Comparison of ENCODE assay signal across 2 cellular contexts in genomic region chr11:111607751-111608150, GRCh38.
TF ChIP-seq lines count a peak whose summit lies in the region.

No MANE protein-coding gene starts in this region.

TF ChIP-seq in HEK293, 187 proteins besides CTCF, POLR2A, EP300 and RAD21 (continued from another document):
- peak; percentile 41; the same call in 1 of the 2 replicates for TF ChIP-seq PRDM6 (tag by site-specific recombination; IDR thresholded peaks at IDR 0.05)

TF ChIP-seq in IMR-90, 13 proteins besides CTCF, POLR2A, EP300 and RAD21 (continued from another document):
- TF ChIP-seq MXI1 (IDR thresholded peaks at IDR 0.05; ENCODE audit: borderline replicate concordance, low read depth, low read length): no peak
- no peak for TF ChIP-seq ELK1 (IDR thresholded peaks at IDR 0.05; ENCODE audit: borderline replicate concordance, low read depth, low read length)
- TF ChIP-seq SMC3 (IDR thresholded peaks at IDR 0.05; ENCODE audit: low read depth, low read length): no peak
- no peak for TF ChIP-seq BHLHE40 (IDR thresholded peaks at IDR 0.05; ENCODE audit: low read depth, low read length)
- TF ChIP-seq CHD1 (IDR thresholded peaks at IDR 0.05; ENCODE audit: low read depth, low read length): no peak
- no peak for TF ChIP-seq MAFK (IDR thresholded peaks at IDR 0.05; ENCODE audit: low read depth, low read length)
- TF ChIP-seq RCOR1 (IDR thresholded peaks at IDR 0.05; ENCODE audit: insufficient replicate concordance, low read length): no peak
- no peak for TF ChIP-seq CEBPB (IDR thresholded peaks at IDR 0.05; ENCODE audit: low read depth, low read length)
